Comparison of ENCODE assay signal across 8 cellular contexts in genomic region chr1:207885129-207886032, GRCh38. TPM values are rescaled to one million over a fixed set of nuclear protein-coding genes. Genes with fewer than 3 reads are reported as not detected.
DNase-seq lines count a peak whose midpoint lies in the region; ATAC-seq lines count a peak whose summit lies in the region.

No MANE protein-coding gene starts in this region.

- H3K18ac ChIP-seq in mesendoderm (ENCODE audit: low read length): no peak overlapping the region

- no peak overlapping the region for H4K5ac ChIP-seq in mesendoderm (ENCODE audit: low read length)

- H2BK5ac ChIP-seq in mesendoderm (ENCODE audit: low read length): no peak overlapping the region

- peak overlapping the region; percentile 97 for H3K27ac Mint-ChIP-seq in activated CD4-positive, alpha-beta memory T cell treated with anti-CD3 and anti-CD28 coated beads, Interleukin-2, amount 10 ng/mL, durations not matched to agents 7 days and 5 days

- H3K79me1 ChIP-seq in mesendoderm (ENCODE audit: low read length): no peaks in the 10 kb centered on the region

- H3K4me3 ChIP-seq in effector memory CD4-positive, alpha-beta T cell (ENCODE audit: insufficient read depth, low read depth, low read length, poor library complexity, severe bottlenecking): no peak overlapping the region
- no peak overlapping the region for H3K4me3 ChIP-seq in mesendoderm (ENCODE audit: low read length)

- H3K27me3 Mint-ChIP-seq in activated CD4-positive, alpha-beta memory T cell treated with anti-CD3 and anti-CD28 coated beads, Interleukin-2, amount 10 ng/mL, durations not matched to agents 7 days and 5 days: peaks cover 3% of the 10 kb centered on the region

- H3K27ac ChIP-seq in effector memory CD4-positive, alpha-beta T cell (ENCODE audit: insufficient read depth, low read length, poor library complexity, severe bottlenecking): no peak overlapping the region
- no peak overlapping the region for H3K27ac ChIP-seq in mesendoderm (ENCODE audit: low read depth, low read length)

- H3K9me3 ChIP-seq in effector memory CD4-positive, alpha-beta T cell (ENCODE audit: control insufficient read depth, low read length): no peaks in the 10 kb centered on the region

- H3K4me1 Mint-ChIP-seq in activated CD4-positive, alpha-beta memory T cell treated with anti-CD3 and anti-CD28 coated beads, Interleukin-2, amount 10 ng/mL, durations not matched to agents 7 days and 5 days: peaks cover 43% of the 10 kb centered on the region

- H3K56ac ChIP-seq in mesendoderm (ENCODE audit: low read length): peak overlapping the region; percentile 8

- H3K9ac ChIP-seq in mesendoderm (ENCODE audit: low read length): no peak overlapping the region

- no peak overlapping the region for H2AK5ac ChIP-seq in mesendoderm (ENCODE audit: low read length)

- no peaks in the 10 kb centered on the region for H3K36me3 ChIP-seq in effector memory CD4-positive, alpha-beta T cell (ENCODE audit: control insufficient read depth, insufficient read depth, low read length)
- no peaks in the 10 kb centered on the region for H3K36me3 ChIP-seq in mesendoderm (ENCODE audit: control insufficient read depth, insufficient read depth, low read length)

- H3K4me1 ChIP-seq in effector memory CD4-positive, alpha-beta T cell (ENCODE audit: control insufficient read depth, insufficient read depth, low read length, poor library complexity, severe bottlenecking): peaks cover 17% of the 10 kb centered on the region
- H3K4me1 ChIP-seq in mesendoderm (ENCODE audit: control insufficient read depth, low read depth, low read length): no peaks in the 10 kb centered on the region

- ATAC-seq in GM19025 (IDR thresholded peaks at IDR 0.05; ENCODE audit: low read depth, unreplicated experiment) (peak; percentile 49), HG03439 (IDR thresholded peaks at IDR 0.05; ENCODE audit: unreplicated experiment) (peak; percentile 57)

- POLR2A ChIA-PET in activated CD4-positive, alpha-beta memory T cell treated with anti-CD3 and anti-CD28 coated beads, Interleukin-2, amount 10 ng/mL, durations not matched to agents 7 days and 5 days (lab: Charles Lee): interaction anchor here (1.0 to 5.7 kb wide), 9 partner anchors 11 to 86 kb away, joined by 3 to 163 read pairs (median 7); no protein-coding TSS in a partner anchor

- no peak overlapping the region for H4K8ac ChIP-seq in mesendoderm (ENCODE audit: low read depth, low read length)

- H2BK15ac ChIP-seq in mesendoderm (replicated peaks; ENCODE audit: low read depth): no peak overlapping the region

- no peaks in the 10 kb centered on the region for H3K79me2 ChIP-seq in mesendoderm (ENCODE audit: control insufficient read depth, insufficient read depth, low read length)

- DNase-seq in AG20443 (ENCODE audit: low spot score) (peak; percentile 89), NCI-H748 (lab: John Stamatoyannopoulos, UW; ENCODE audit: unreplicated experiment) (peak; percentile 65), mesendoderm (peak; percentile 74)
- peak; percentile 77 for DNase-seq in activated CD4-positive, alpha-beta memory T cell treated with anti-CD3 and anti-CD28 coated beads, Interleukin-2, amount 10 ng/mL, durations not matched to agents 7 days and 5 days
- DNase-seq in effector memory CD4-positive, alpha-beta T cell: peak; percentile 37 to 63 (median 42)
- peak; percentile 37 for DNase-seq in stimulated activated CD8-positive, alpha-beta memory T cell treated with anti-CD3 and anti-CD28 coated beads, Interleukin-15, amount 100 ng/mL, for 24 hours (ENCODE audit: low read depth)

- no peak overlapping the region for H3K4me3 Mint-ChIP-seq in activated CD4-positive, alpha-beta memory T cell treated with anti-CD3 and anti-CD28 coated beads, Interleukin-2, amount 10 ng/mL, durations not matched to agents 7 days and 5 days

- H2BK120ac ChIP-seq in mesendoderm (ENCODE audit: low read depth, low read length): no peak overlapping the region

- H3K4ac ChIP-seq in mesendoderm (ENCODE audit: low read depth, low read length): no peak overlapping the region

- H3K36me3 Mint-ChIP-seq in activated CD4-positive, alpha-beta memory T cell treated with anti-CD3 and anti-CD28 coated beads, Interleukin-2, amount 10 ng/mL, durations not matched to agents 7 days and 5 days (ENCODE audit: low read depth): no peaks in the 10 kb centered on the region

- no peak overlapping the region for H3K23ac ChIP-seq in mesendoderm (ENCODE audit: low read length)

- H3K9me3 Mint-ChIP-seq in activated CD4-positive, alpha-beta memory T cell treated with anti-CD3 and anti-CD28 coated beads, Interleukin-2, amount 10 ng/mL, durations not matched to agents 7 days and 5 days: no peaks in the 10 kb centered on the region

- no CpG with 5 or more reads among the region's 9 CpGs for WGBS in mesendoderm (ENCODE audit: extremely low coverage, insufficient coverage, low lambda C conversion rate)

- CTCF ChIA-PET in activated CD4-positive, alpha-beta memory T cell treated with anti-CD3 and anti-CD28 coated beads, Interleukin-2, amount 10 ng/mL, durations not matched to agents 7 days and 5 days (lab: Charles Lee): interaction anchor here (0.6 to 10.0 kb wide), 43 partner anchors 10 to 360 kb away, joined by 3 to 423 read pairs (median 5); partner anchors contain the start of genes CD34 and CD46

- no peak overlapping the region for H3K4me2 ChIP-seq in mesendoderm (ENCODE audit: low read length)

- no peaks in the 10 kb centered on the region for H3K27me3 ChIP-seq in effector memory CD4-positive, alpha-beta T cell (replicated peaks; ENCODE audit: control insufficient read depth, insufficient read depth, low read length, poor library complexity, severe bottlenecking)
- H3K27me3 ChIP-seq in mesendoderm (ENCODE audit: insufficient read depth, low read length, poor library complexity): no peaks in the 10 kb centered on the region

RNA-seq across cellular contexts. Expression of gene CD34, which starts 25.5 kb away (rescaled TPM):
- total RNA-seq in activated CD4-positive, alpha-beta memory T cell treated with anti-CD3 and anti-CD28 coated beads, Interleukin-2, amount 10 ng/mL, durations not matched to agents 7 days and 5 days: under 1 TPM; 0.03 to 0.05 TPM
- polyA plus RNA-seq in mesendoderm (2013, experiment 1 of 2): 0.04 TPM
- polyA plus RNA-seq in mesendoderm (2013, experiment 2 of 2): 0.06 TPM

Comparison
In these comparisons a context has a peak if more than half of its experiments do, and no peak if none do; other contexts are left out.
1. DNase-seq: peak in every context shown above with its lines; median percentile 89 in AG20443; 77 in activated CD4-positive, alpha-beta memory T cell treated with anti-CD3 and anti-CD28 coated beads, Interleukin-2, amount 10 ng/mL, durations not matched to agents 7 days and 5 days; 74 in mesendoderm; 65 in NCI-H748; 42 in effector memory CD4-positive, alpha-beta T cell; 37 in stimulated activated CD8-positive, alpha-beta memory T cell treated with anti-CD3 and anti-CD28 coated beads, Interleukin-15, amount 100 ng/mL, for 24 hours.